1 cellular context compared by ENCODE assay signal in the genomic region with DNA sequence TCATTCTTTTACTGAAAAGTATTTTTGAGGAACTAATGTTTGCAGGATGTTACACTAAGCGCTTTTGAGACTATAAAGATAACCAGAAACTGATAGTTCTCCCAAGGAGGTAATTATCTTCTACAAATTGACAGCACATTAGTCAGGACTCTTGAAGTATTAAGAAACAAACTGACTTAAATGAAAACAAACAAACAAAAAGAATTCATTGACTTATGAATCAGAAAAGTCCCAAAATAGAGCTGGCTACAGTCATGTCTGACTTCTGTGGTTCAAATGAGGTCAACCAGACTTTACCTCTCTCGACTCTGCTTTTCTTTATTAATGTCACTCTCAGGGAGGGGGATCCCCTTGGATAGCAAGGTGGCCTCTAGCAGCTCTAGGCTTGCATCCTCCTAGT.
TF ChIP-seq lines count a peak whose summit lies in the region.

No MANE protein-coding gene starts in this region.

TF ChIP-seq in GM12878, 131 proteins besides CTCF, POLR2A, EP300 and RAD21 (continued from another document and continues in another):
- TF ChIP-seq, protein P1, sequence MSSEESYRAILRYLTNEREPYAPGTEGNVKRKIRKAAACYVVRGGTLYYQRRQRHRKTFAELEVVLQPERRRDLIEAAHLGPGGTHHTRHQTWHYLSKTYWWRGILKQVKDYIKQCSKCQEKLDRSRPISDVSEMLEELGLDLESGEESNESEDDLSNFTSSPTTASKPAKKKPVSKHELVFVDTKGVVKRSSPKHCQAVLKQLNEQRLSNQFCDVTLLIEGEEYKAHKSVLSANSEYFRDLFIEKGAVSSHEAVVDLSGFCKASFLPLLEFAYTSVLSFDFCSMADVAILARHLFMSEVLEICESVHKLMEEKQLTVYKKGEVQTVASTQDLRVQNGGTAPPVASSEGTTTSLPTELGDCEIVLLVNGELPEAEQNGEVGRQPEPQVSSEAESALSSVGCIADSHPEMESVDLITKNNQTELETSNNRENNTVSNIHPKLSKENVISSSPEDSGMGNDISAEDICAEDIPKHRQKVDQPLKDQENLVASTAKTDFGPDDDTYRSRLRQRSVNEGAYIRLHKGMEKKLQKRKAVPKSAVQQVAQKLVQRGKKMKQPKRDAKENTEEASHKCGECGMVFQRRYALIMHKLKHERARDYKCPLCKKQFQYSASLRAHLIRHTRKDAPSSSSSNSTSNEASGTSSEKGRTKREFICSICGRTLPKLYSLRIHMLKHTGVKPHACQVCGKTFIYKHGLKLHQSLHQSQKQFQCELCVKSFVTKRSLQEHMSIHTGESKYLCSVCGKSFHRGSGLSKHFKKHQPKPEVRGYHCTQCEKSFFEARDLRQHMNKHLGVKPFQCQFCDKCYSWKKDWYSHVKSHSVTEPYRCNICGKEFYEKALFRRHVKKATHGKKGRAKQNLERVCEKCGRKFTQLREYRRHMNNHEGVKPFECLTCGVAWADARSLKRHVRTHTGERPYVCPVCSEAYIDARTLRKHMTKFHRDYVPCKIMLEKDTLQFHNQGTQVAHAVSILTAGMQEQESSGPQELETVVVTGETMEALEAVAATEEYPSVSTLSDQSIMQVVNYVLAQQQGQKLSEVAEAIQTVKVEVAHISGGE (CRISPR knock-in tag; IDR thresholded peaks at IDR 0.05): no peak
- TF ChIP-seq POLR2AphosphoS2 (IDR thresholded peaks at IDR 0.05; ENCODE audit: low read depth, low read length) (no peak), KLF5 (IDR thresholded peaks at IDR 0.05; ENCODE audit: partially characterized antibody) (no peak), ZBED1 (IDR thresholded peaks at IDR 0.05; ENCODE audit: borderline replicate concordance) (peak; percentile 78; the same call in 1 of the 2 replicates), POLR2AphosphoS5 (IDR thresholded peaks at IDR 0.05; ENCODE audit: low read length) (no peak), KAT2A (conservative IDR thresholded peaks at IDR 0.05; ENCODE audit: control insufficient read depth, low read depth, low read length) (no peak), JUND (IDR thresholded peaks at IDR 0.05; ENCODE audit: low read depth, low read length) (0 out of 2 replicates have a peak, but pooled peaks have one; percentile 36), MEF2A (IDR thresholded peaks at IDR 0.05; ENCODE audit: insufficient read depth, low read depth, low read length) (peak; percentile 97), RCOR1 (conservative IDR thresholded peaks at IDR 0.05; ENCODE audit: low read depth, low read length) (no peak), NFYA (IDR thresholded peaks at IDR 0.05; ENCODE audit: borderline replicate concordance, low read depth, low read length) (no peak), PML (IDR thresholded peaks at IDR 0.05; ENCODE audit: low read length) (0 out of 2 replicates have a peak, but pooled peaks have one; percentile 60), ASH2L (IDR thresholded peaks at IDR 0.05; ENCODE audit: borderline replicate concordance, low read depth) (no peak), LARP7 (IDR thresholded peaks at IDR 0.05) (no peak), YBX1 (IDR thresholded peaks at IDR 0.05) (no peak), SP1 (IDR thresholded peaks at IDR 0.05; ENCODE audit: low read depth, low read length) (no peak), SMC3 (IDR thresholded peaks at IDR 0.05; ENCODE audit: borderline replicate concordance, low read length) (no peak), ETV6 (conservative IDR thresholded peaks at IDR 0.05 in 1 of 2, IDR thresholded peaks at IDR 0.05 in 1 of 2; ENCODE audit: borderline replicate concordance in 1 of 2, low read depth in 1 of 2) (peak in 1 of 2 experiments; percentile 79; a peak in 2 of 4 replicates), ZNF384 (IDR thresholded peaks at IDR 0.05; ENCODE audit: borderline replicate concordance, low read depth, low read length) (no peak), KDM1A (IDR thresholded peaks at IDR 0.05; ENCODE audit: borderline replicate concordance) (no peak), ZSCAN29 (IDR thresholded peaks at IDR 0.05) (no peak), SIN3A (IDR thresholded peaks at IDR 0.05; ENCODE audit: low read depth, low read length) (no peak), POU2F2 (IDR thresholded peaks at IDR 0.05; ENCODE audit: borderline replicate concordance, low read depth, low read length) (no peak), JUNB (IDR thresholded peaks at IDR 0.05) (peak; percentile 94), SMAD5 (IDR thresholded peaks at IDR 0.05; ENCODE audit: low read depth) (no peak), ESRRA (IDR thresholded peaks at IDR 0.05; ENCODE audit: low read length) (no peak), MYB (IDR thresholded peaks at IDR 0.05; ENCODE audit: borderline replicate concordance, low read depth, low read length) (no peak), CBX3 (IDR thresholded peaks at IDR 0.05; ENCODE audit: borderline replicate concordance, low read depth) (no peak), SUPT20H (IDR thresholded peaks at IDR 0.05; ENCODE audit: borderline replicate concordance, control insufficient read depth, low read depth, low read length) (no peak), RB1 (IDR thresholded peaks at IDR 0.05; ENCODE audit: borderline replicate concordance) (no peak), RELA (IDR thresholded peaks at IDR 0.05; ENCODE audit: borderline replicate concordance, partially characterized antibody) (no peak), HDAC6 (IDR thresholded peaks at IDR 0.05; ENCODE audit: unreplicated experiment) (no peak)
- TF ChIP-seq, protein P2, sequence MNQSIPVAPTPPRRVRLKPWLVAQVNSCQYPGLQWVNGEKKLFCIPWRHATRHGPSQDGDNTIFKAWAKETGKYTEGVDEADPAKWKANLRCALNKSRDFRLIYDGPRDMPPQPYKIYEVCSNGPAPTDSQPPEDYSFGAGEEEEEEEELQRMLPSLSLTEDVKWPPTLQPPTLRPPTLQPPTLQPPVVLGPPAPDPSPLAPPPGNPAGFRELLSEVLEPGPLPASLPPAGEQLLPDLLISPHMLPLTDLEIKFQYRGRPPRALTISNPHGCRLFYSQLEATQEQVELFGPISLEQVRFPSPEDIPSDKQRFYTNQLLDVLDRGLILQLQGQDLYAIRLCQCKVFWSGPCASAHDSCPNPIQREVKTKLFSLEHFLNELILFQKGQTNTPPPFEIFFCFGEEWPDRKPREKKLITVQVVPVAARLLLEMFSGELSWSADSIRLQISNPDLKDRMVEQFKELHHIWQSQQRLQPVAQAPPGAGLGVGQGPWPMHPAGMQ (IDR thresholded peaks at IDR 0.05; ENCODE audit: borderline replicate concordance): no peak
- TF ChIP-seq, protein P3, sequence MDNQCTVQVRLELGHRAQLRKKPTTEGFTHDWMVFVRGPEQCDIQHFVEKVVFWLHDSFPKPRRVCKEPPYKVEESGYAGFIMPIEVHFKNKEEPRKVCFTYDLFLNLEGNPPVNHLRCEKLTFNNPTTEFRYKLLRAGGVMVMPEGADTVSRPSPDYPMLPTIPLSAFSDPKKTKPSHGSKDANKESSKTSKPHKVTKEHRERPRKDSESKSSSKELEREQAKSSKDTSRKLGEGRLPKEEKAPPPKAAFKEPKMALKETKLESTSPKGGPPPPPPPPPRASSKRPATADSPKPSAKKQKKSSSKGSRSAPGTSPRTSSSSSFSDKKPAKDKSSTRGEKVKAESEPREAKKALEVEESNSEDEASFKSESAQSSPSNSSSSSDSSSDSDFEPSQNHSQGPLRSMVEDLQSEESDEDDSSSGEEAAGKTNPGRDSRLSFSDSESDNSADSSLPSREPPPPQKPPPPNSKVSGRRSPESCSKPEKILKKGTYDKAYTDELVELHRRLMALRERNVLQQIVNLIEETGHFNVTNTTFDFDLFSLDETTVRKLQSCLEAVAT (IDR thresholded peaks at IDR 0.05): no peak
- TF ChIP-seq, protein P4, sequence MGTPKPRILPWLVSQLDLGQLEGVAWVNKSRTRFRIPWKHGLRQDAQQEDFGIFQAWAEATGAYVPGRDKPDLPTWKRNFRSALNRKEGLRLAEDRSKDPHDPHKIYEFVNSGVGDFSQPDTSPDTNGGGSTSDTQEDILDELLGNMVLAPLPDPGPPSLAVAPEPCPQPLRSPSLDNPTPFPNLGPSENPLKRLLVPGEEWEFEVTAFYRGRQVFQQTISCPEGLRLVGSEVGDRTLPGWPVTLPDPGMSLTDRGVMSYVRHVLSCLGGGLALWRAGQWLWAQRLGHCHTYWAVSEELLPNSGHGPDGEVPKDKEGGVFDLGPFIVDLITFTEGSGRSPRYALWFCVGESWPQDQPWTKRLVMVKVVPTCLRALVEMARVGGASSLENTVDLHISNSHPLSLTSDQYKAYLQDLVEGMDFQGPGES (IDR thresholded peaks at IDR 0.05): no peak
- TF ChIP-seq, protein P5, sequence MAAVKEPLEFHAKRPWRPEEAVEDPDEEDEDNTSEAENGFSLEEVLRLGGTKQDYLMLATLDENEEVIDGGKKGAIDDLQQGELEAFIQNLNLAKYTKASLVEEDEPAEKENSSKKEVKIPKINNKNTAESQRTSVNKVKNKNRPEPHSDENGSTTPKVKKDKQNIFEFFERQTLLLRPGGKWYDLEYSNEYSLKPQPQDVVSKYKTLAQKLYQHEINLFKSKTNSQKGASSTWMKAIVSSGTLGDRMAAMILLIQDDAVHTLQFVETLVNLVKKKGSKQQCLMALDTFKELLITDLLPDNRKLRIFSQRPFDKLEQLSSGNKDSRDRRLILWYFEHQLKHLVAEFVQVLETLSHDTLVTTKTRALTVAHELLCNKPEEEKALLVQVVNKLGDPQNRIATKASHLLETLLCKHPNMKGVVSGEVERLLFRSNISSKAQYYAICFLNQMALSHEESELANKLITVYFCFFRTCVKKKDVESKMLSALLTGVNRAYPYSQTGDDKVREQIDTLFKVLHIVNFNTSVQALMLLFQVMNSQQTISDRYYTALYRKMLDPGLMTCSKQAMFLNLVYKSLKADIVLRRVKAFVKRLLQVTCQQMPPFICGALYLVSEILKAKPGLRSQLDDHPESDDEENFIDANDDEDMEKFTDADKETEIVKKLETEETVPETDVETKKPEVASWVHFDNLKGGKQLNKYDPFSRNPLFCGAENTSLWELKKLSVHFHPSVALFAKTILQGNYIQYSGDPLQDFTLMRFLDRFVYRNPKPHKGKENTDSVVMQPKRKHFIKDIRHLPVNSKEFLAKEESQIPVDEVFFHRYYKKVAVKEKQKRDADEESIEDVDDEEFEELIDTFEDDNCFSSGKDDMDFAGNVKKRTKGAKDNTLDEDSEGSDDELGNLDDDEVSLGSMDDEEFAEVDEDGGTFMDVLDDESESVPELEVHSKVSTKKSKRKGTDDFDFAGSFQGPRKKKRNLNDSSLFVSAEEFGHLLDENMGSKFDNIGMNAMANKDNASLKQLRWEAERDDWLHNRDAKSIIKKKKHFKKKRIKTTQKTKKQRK (IDR thresholded peaks at IDR 0.05; ENCODE audit: low read depth, low read length): no peak
- TF ChIP-seq, protein P6, sequence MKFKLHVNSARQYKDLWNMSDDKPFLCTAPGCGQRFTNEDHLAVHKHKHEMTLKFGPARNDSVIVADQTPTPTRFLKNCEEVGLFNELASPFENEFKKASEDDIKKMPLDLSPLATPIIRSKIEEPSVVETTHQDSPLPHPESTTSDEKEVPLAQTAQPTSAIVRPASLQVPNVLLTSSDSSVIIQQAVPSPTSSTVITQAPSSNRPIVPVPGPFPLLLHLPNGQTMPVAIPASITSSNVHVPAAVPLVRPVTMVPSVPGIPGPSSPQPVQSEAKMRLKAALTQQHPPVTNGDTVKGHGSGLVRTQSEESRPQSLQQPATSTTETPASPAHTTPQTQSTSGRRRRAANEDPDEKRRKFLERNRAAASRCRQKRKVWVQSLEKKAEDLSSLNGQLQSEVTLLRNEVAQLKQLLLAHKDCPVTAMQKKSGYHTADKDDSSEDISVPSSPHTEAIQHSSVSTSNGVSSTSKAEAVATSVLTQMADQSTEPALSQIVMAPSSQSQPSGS (IDR thresholded peaks at IDR 0.05; ENCODE audit: low read length): peak; percentile 92
- TF ChIP-seq, protein P7, sequence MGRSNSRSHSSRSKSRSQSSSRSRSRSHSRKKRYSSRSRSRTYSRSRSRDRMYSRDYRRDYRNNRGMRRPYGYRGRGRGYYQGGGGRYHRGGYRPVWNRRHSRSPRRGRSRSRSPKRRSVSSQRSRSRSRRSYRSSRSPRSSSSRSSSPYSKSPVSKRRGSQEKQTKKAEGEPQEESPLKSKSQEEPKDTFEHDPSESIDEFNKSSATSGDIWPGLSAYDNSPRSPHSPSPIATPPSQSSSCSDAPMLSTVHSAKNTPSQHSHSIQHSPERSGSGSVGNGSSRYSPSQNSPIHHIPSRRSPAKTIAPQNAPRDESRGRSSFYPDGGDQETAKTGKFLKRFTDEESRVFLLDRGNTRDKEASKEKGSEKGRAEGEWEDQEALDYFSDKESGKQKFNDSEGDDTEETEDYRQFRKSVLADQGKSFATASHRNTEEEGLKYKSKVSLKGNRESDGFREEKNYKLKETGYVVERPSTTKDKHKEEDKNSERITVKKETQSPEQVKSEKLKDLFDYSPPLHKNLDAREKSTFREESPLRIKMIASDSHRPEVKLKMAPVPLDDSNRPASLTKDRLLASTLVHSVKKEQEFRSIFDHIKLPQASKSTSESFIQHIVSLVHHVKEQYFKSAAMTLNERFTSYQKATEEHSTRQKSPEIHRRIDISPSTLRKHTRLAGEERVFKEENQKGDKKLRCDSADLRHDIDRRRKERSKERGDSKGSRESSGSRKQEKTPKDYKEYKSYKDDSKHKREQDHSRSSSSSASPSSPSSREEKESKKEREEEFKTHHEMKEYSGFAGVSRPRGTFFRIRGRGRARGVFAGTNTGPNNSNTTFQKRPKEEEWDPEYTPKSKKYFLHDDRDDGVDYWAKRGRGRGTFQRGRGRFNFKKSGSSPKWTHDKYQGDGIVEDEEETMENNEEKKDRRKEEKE (IDR thresholded peaks at IDR 0.05): no peak
- TF ChIP-seq, protein P8, sequence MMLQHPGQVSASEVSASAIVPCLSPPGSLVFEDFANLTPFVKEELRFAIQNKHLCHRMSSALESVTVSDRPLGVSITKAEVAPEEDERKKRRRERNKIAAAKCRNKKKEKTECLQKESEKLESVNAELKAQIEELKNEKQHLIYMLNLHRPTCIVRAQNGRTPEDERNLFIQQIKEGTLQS (IDR thresholded peaks at IDR 0.05; ENCODE audit: borderline replicate concordance, extremely low read depth, low read depth, low read length): no peak
- TF ChIP-seq, protein P9, sequence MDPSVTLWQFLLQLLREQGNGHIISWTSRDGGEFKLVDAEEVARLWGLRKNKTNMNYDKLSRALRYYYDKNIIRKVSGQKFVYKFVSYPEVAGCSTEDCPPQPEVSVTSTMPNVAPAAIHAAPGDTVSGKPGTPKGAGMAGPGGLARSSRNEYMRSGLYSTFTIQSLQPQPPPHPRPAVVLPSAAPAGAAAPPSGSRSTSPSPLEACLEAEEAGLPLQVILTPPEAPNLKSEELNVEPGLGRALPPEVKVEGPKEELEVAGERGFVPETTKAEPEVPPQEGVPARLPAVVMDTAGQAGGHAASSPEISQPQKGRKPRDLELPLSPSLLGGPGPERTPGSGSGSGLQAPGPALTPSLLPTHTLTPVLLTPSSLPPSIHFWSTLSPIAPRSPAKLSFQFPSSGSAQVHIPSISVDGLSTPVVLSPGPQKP (IDR thresholded peaks at IDR 0.05; ENCODE audit: low read depth, low read length): no peak
- TF ChIP-seq, protein P10, sequence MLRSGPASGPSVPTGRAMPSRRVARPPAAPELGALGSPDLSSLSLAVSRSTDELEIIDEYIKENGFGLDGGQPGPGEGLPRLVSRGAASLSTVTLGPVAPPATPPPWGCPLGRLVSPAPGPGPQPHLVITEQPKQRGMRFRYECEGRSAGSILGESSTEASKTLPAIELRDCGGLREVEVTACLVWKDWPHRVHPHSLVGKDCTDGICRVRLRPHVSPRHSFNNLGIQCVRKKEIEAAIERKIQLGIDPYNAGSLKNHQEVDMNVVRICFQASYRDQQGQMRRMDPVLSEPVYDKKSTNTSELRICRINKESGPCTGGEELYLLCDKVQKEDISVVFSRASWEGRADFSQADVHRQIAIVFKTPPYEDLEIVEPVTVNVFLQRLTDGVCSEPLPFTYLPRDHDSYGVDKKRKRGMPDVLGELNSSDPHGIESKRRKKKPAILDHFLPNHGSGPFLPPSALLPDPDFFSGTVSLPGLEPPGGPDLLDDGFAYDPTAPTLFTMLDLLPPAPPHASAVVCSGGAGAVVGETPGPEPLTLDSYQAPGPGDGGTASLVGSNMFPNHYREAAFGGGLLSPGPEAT (IDR thresholded peaks at IDR 0.05; ENCODE audit: low read depth): no peak; the same call in 1 of the 2 replicates
